ENCODE assay signal across 14 cellular contexts in the genomic region with DNA sequence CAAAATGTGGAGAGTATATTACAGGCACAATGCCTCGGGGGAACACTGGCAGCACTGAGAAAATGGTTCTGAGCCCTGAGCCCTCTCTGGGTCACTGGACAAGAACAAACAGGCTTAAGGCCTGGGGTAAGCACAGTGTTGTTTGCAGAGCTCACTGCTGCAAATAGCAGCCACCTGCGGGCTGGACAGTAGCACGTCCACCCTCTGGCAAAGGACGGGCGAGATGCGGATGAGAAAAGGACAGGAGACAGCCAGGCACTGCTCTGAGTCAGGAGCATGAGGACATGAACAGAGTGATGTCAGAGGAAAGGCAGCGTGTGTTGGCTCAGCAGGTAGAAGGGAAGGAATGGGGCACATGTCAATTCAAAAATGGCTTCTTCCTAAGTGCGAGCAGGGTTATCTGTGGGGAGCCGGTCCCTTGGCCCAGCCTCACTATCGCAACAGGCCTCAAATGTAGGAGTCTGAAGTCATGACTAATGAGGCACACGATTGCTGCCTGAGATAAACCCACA. TPM values are rescaled to one million over a fixed set of nuclear protein-coding genes. Genes with fewer than 3 reads are reported as not detected.
A peak's percentile ranks its signal among the peaks of the same experiment; 100 is the strongest.
DNase-seq lines count a peak whose midpoint lies in the region; ATAC-seq, FAIRE-seq and TF ChIP-seq lines count a peak whose summit lies in the region.
"Had no signal": no experiment of that assay in that cellular context is flagged by ENCODE, and none has a peak within 500 bp of the region (broad histone marks: within the 10 kb centered on the region; RNA-seq: fewer than 3 reads in every experiment).

No MANE protein-coding gene starts in this region.

- in situ Hi-C loops in HepG2 (cut with HindIII; ENCODE audit: extremely low pct_ligation_motif_present, low pct_unique_long_range_greater_than_20kb), result no loop called here

- peak; percentile 43; the same call in 1 of the 2 replicates for TF ChIP-seq RAD21 in HepG2 (CRISPR knock-in tag; IDR thresholded peaks at IDR 0.05)

- H3K27me3 ChIP-seq in HepG2 (ENCODE audit: control insufficient read depth in 1 of 2, insufficient read depth in 2 of 2, low read length in 2 of 2) (no peaks in the 10 kb centered on the region), right lobe of liver (no peaks in the 10 kb centered on the region), bronchial epithelial cell (ENCODE audit: control insufficient read depth, insufficient read depth, low read length) (no peaks in the 10 kb centered on the region)

- no peaks in the 10 kb centered on the region for H3K27me3 Mint-ChIP-seq in type B pancreatic cell
- no peaks in the 10 kb centered on the region for H3K27me3 Mint-ChIP-seq in immature natural killer cell (ENCODE audit: low read depth in 3 of 3)

- H3K36me3 ChIP-seq in HepG2 (replicated peaks in 1 of 2; ENCODE audit: control insufficient read depth in 1 of 2, insufficient read depth in 2 of 2, low read length in 2 of 2) (no peaks in the 10 kb centered on the region), right lobe of liver (no peaks in the 10 kb centered on the region), bronchial epithelial cell (ENCODE audit: control insufficient read depth, insufficient read depth, low read length) (peaks cover 1% of the 10 kb centered on the region)

- H3K27ac ChIP-seq in HepG2 (ENCODE audit: extremely low read length, insufficient read depth, low read length) (peak overlapping the region; percentile 30), right lobe of liver (no peak overlapping the region)

- 0 out of 4 replicates have a peak, but pooled peaks of 1 of the 2 experiments have one; percentile 23 for TF ChIP-seq POLR2A in HepG2 (IDR thresholded peaks at IDR 0.05; ENCODE audit: insufficient read depth in 1 of 2, low read depth in 2 of 2, low read length in 2 of 2)
- no peak for TF ChIP-seq POLR2A in right lobe of liver (IDR thresholded peaks at IDR 0.05)

- no peak overlapping the region for H2AFZ ChIP-seq in HepG2 (ENCODE audit: low read length)

- intact Hi-C loops in HepG2 (cut with micrococcal nuclease; ENCODE audit: unreplicated experiment) (loop anchor here (2.0 kb wide), 1 partner anchor 37 kb away; no protein-coding TSS in a partner anchor), right lobe of liver (cut with DNase I) (no loop called here)

- H4K20me1 ChIP-seq in HepG2 (ENCODE audit: insufficient read depth, low read length), result no peaks in the 10 kb centered on the region

- H3K36me3 Mint-ChIP-seq in type B pancreatic cell (peaks cover 7% of the 10 kb centered on the region), immature natural killer cell (peaks cover 7 to 22% (median 8%) of the 10 kb centered on the region in 3 donors)

- ATAC-seq in HepG2 (peak; percentile 99), right lobe of liver (no peak), GM18868 (IDR thresholded peaks at IDR 0.05; ENCODE audit: unreplicated experiment) (no peak)

- peak in 1 of 2 experiments; percentile 50; a peak in 1 of 4 replicates for TF ChIP-seq EP300 in HepG2 (IDR thresholded peaks at IDR 0.05; ENCODE audit: low read depth in 2 of 2, low read length in 2 of 2)
- TF ChIP-seq EP300 in HepG2 (CRISPR knock-in tag; IDR thresholded peaks at IDR 0.05; ENCODE audit: borderline replicate concordance), result 0 out of 2 replicates have a peak, but pooled peaks have one; percentile 44

- peak overlapping the region; percentile 67 for H3K4me2 ChIP-seq in HepG2 (ENCODE audit: low read depth, low read length)

- WGBS in HepG2 (ENCODE audit: low lambda C conversion rate), result 23% methylated on average over 11 of the region's 11 CpGs
- WGBS in right lobe of liver (ENCODE audit: insufficient coverage, low coverage, low lambda C conversion rate, missing lambda C conversion rate), result 84% methylated on average over 10 of the region's 11 CpGs

- H3K4me3 ChIP-seq in HepG2 (replicated peaks in 1 of 3; ENCODE audit: insufficient read depth in 1 of 3, low read depth in 2 of 3, low read length in 3 of 3) (peak overlapping the region in 1 of 3 experiments; percentile 44; a peak in 2 of 6 replicates), right lobe of liver (no peak overlapping the region), bronchial epithelial cell (ENCODE audit: low read depth, low read length) (no peak overlapping the region)

- FAIRE-seq in HepG2 (lab: Jason Lieb, UNC) (no peak), bronchial epithelial cell (lab: Jason Lieb, UNC) (no peak)

- peak overlapping the region; percentile 12; the same call in 1 of the 2 replicates for H3K9ac ChIP-seq in HepG2 (ENCODE audit: insufficient read depth, low read depth, low read length)

- H3K9me3 Mint-ChIP-seq in type B pancreatic cell (no peaks in the 10 kb centered on the region), immature natural killer cell (no peaks in the 10 kb centered on the region)

- H3K27ac Mint-ChIP-seq in type B pancreatic cell (peak overlapping the region; percentile 47), immature natural killer cell (peak overlapping the region in 1 of 6 donors; percentile 34)

- no peaks in the 10 kb centered on the region for H3K79me2 ChIP-seq in HepG2 (ENCODE audit: insufficient read depth, low read length)

- H3K4me1 ChIP-seq in HepG2 (ENCODE audit: insufficient read depth, low read length), result peaks cover 62% of the 10 kb centered on the region
- H3K4me1 ChIP-seq in right lobe of liver, result no peaks in the 10 kb centered on the region

- TF ChIP-seq CTCF in HepG2 (CRISPR knock-in tag; IDR thresholded peaks at IDR 0.05) (peak; percentile 55), right lobe of liver (IDR thresholded peaks at IDR 0.05) (no peak), bronchial epithelial cell (IDR thresholded peaks at IDR 0.05; ENCODE audit: insufficient read depth, low read length, severe bottlenecking) (no peak), type B pancreatic cell (conservative IDR thresholded peaks at IDR 0.05) (no peak)

- CTCF ChIA-PET in HepG2 (lab: Yijun Ruan, JAX; ENCODE audit: low intra/inter-chr PET ratio, low total read pairs), result no interaction called here

- H3K4me3 Mint-ChIP-seq in type B pancreatic cell, result no peak overlapping the region
- H3K4me3 Mint-ChIP-seq in immature natural killer cell, result no peak overlapping the region

- peaks cover 29% of the 10 kb centered on the region for H3K4me1 Mint-ChIP-seq in type B pancreatic cell (ENCODE audit: unreplicated experiment)
- peaks cover 17 to 34% of the 10 kb centered on the region in 2 donors for H3K4me1 Mint-ChIP-seq in immature natural killer cell

- BruUV-seq in HepG2 (replicated peaks; lab: Mats Ljungman, UMichigan), result no TSS peak

- POLR2A ChIA-PET in HepG2 (lab: Yijun Ruan, JAX), result no interaction called here

- DNase-seq in HepG2 (ENCODE audit: low spot score) (peak; percentile 79), right lobe of liver (no peak), bronchial epithelial cell (ENCODE audit: low read depth) (peak; percentile 55), kidney glomerular epithelial cell (lab: John Stamatoyannopoulos, UW) (peak; percentile 1), type B pancreatic cell (ENCODE audit: extremely low spot score, unreplicated experiment) (no peak), immature natural killer cell (no peak)
- DNase-seq in stimulated activated CD4-positive, alpha-beta T cell treated with anti-CD3 and anti-CD28 coated beads, Interleukin-1b, Interleukin-23, amount 100 ng/mL, for 48 hours, result no peak
- DNase-seq: activated CD4-positive, alpha-beta T cell treated with anti-CD3 and anti-CD28 coated beads for 1 hour; activated T-cell treated with anti-CD3 and anti-CD28 coated beads, Interleukin-2, amount 50 U/mL, for 1 hour; effector CD8-positive, alpha-beta T cell; Karpas-422; mammary epithelial cell; NCI-H2081 had no signal

- H3K9me3 ChIP-seq in HepG2 (ENCODE audit: low read length) (no peaks in the 10 kb centered on the region), right lobe of liver (no peaks in the 10 kb centered on the region)

TF ChIP-seq in HepG2, 621 proteins besides CTCF, POLR2A, EP300 and RAD21 (continues in another document):
- TF ChIP-seq FOXA1 (IDR thresholded peaks at IDR 0.05), result no peak
- TF ChIP-seq FOXA1 (CRISPR knock-in tag; IDR thresholded peaks at IDR 0.05), result peak; percentile 89
- TF ChIP-seq, protein P1, sequence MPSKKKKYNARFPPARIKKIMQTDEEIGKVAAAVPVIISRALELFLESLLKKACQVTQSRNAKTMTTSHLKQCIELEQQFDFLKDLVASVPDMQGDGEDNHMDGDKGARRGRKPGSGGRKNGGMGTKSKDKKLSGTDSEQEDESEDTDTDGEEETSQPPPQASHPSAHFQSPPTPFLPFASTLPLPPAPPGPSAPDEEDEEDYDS (CRISPR knock-in tag; IDR thresholded peaks at IDR 0.05), result peak; percentile 73; the same call in 1 of the 2 replicates
- TF ChIP-seq U2AF1 (optimal IDR thresholded peaks at IDR 0.05; ENCODE audit: low read depth, low read length), result peak; percentile 85
- TF ChIP-seq GATAD2A (CRISPR knock-in tag; IDR thresholded peaks at IDR 0.05), result peak; percentile 70

RNA-seq across cellular contexts. Expression of a gene that starts 25.9 kb away (rescaled TPM):
- total RNA-seq in HepG2 (2016; rRNA removed; fragmentation: Illumina TruSeq; extraction: Trizol), result 0.18 and 0.24 TPM in 2 replicates
- 0.10 TPM in 1 of 2 replicates, not detected in the other for total RNA-seq in HepG2 (2016; cell fraction: cytosol; rRNA removed; fragmentation: Illumina TruSeq; extraction: Trizol; ENCODE audit: low read depth)
- 0.19 and 0.33 TPM in 2 replicates for total RNA-seq in HepG2 (2016; cell fraction: insoluble cytoplasmic fraction; rRNA removed; fragmentation: Illumina TruSeq; extraction: Trizol)
- total RNA-seq in HepG2 (2016; cell fraction: membrane; rRNA removed; fragmentation: Illumina TruSeq; extraction: Trizol), result 0.03 TPM in 2 replicates
- 0.66 and 0.96 TPM in 2 replicates for total RNA-seq in HepG2 (2016; cell fraction: nucleus; rRNA removed; fragmentation: Illumina TruSeq; extraction: Trizol)
- 0.21 and 0.27 TPM in 2 replicates for polyA plus RNA-seq in HepG2 (2011; rRNA removed)
- 0.03 and 0.05 TPM in 2 replicates for polyA plus RNA-seq in HepG2 (2011; cell fraction: cytosol; rRNA removed)
- polyA plus RNA-seq in HepG2 (2011; cell fraction: nucleus; rRNA removed), result 0.57 and 0.72 TPM in 2 replicates
- 1.1 and 1.2 TPM in 2 replicates for polyA plus RNA-seq in HepG2 (2012)
- polyA plus RNA-seq in HepG2 (2016; cell fraction: cytosol; fragmentation: Illumina TruSeq; extraction: Trizol; ENCODE audit: low read depth), result 0.09 TPM in 1 of 2 replicates, not detected in the other
- 0.01 and 0.14 TPM in 2 replicates for polyA plus RNA-seq in HepG2 (2016; cell fraction: insoluble cytoplasmic fraction; fragmentation: Illumina TruSeq; extraction: Trizol; ENCODE audit: low read depth)
- not detected in 2 replicates for polyA plus RNA-seq in HepG2 (2016; cell fraction: membrane; fragmentation: Illumina TruSeq; extraction: Trizol; ENCODE audit: low read depth)
- polyA plus RNA-seq in HepG2 (2016; cell fraction: nucleus; fragmentation: Illumina TruSeq; extraction: Trizol; ENCODE audit: insufficient read depth, low read depth), result 0.41 and 0.64 TPM in 2 replicates
- 0.06 and 0.82 TPM in 2 replicates for polyA minus RNA-seq in HepG2 (2011; rRNA and poly(A)+ RNA removed; ENCODE audit: low replicate concordance)
- 0.10 TPM in 1 of 2 replicates, not detected in the other for polyA minus RNA-seq in HepG2 (2011; cell fraction: cytosol; rRNA and poly(A)+ RNA removed)
- polyA minus RNA-seq in HepG2 (2011; cell fraction: nucleus; rRNA and poly(A)+ RNA removed), result 0.90 and 1.7 TPM in 2 replicates
- 10 to 100 TPM in 3 of 6 experiments, 1 to 10 TPM in 3; 1.3 to 23.1 (median 9.2) TPM for total RNA-seq in right lobe of liver
- total RNA-seq in bronchial epithelial cell, result 0.26 and 0.90 TPM in 2 replicates
- total RNA-seq in type B pancreatic cell (ENCODE audit: low replicate concordance), result 1.6 and 5.0 TPM in 2 replicates
- polyA plus RNA-seq in immature natural killer cell, result under 1 TPM in 1 of 3 donors, not detected in 2; 0.61 TPM

Comparison
In these comparisons a context has a peak if more than half of its experiments do, and no peak if none do; other contexts are left out.
1. DNase-seq: peak in HepG2 (single experiment), bronchial epithelial cell (single experiment) and kidney glomerular epithelial cell (single experiment); none in right lobe of liver (0 of 3), type B pancreatic cell (single experiment), stimulated activated CD4-positive, alpha-beta T cell treated with anti-CD3 and anti-CD28 coated beads, Interleukin-1b, Interleukin-23, amount 100 ng/mL, for 48 hours (single experiment) and immature natural killer cell (0 of 3).